Comparison of ENCODE assay signal across 8 cellular contexts in the genomic region with DNA sequence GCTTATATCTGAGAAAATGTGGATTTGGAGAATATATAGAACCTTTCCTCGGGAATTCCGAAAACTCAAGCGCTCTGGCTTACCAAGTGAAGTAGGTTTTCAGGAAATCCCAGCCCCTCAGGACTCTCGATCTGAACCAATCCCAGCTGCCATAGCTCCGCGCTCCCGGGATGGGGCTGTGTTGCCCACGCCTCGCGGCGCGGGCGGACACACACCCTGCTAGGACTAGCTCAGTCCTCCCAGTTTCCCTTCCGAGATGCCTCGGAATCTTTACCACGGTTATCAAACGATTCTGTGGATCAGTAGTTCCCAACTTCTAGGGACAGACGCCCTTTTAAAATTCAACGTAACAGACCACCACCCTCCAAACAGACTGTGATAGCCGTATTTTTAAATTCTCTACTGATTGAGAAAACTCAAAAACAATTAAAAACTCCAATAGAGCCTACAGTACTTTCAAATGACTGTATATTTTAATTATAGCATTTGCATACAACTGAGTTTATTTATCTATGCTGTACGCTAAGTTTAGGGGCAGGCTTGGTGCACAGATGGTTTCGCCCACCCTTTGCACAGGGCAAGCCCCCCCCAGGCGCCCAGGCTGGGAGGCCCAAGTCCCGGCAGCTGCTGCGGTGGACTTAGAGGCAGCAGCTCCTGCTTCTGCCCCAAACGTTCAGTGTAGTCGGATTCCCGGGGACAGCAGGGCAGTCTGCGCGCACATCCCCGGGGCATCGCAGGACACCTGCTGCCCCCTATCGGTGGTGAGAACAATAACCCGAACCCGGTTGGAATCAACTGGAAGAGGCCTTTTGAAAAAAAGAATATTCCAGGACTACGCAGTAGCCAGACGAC. TPM values are rescaled to one million over a fixed set of nuclear protein-coding genes. Genes with fewer than 3 reads are reported as not detected.
DNase-seq lines count a peak whose midpoint lies in the region; ATAC-seq, FAIRE-seq and TF ChIP-seq lines count a peak whose summit lies in the region.

No MANE protein-coding gene starts in this region.

- TF ChIP-seq POLR2A in IMR-90 (IDR thresholded peaks at IDR 0.05; ENCODE audit: low read depth, low read length) = no peak

- peaks cover 24% of the 10 kb centered on the region for H3K4me1 Mint-ChIP-seq in activated naive CD8-positive, alpha-beta T cell treated with anti-CD3 and anti-CD28 coated beads, Interleukin-2, amount 50 U/mL, for 24 hours

- no peak overlapping the region for H2BK120ac ChIP-seq in IMR-90 (ENCODE audit: low read depth, low read length)

- POLR2A ChIA-PET in IMR-90 (lab: Charles Lee; ENCODE audit: unreplicated experiment) = no interaction called here

- BruUV-seq in IMR-90 (replicated peaks; lab: Mats Ljungman, UMichigan) = no TSS peak

- no peaks in the 10 kb centered on the region for H3K79me1 ChIP-seq in IMR-90 (ENCODE audit: low read depth in 1 of 2, low read length in 2 of 2)

- H3K9me1 ChIP-seq in IMR-90 (ENCODE audit: insufficient read depth, low read length) = no peaks in the 10 kb centered on the region

- no peak overlapping the region for H2BK5ac ChIP-seq in IMR-90 (ENCODE audit: low read depth, low read length, poor library complexity, severe bottlenecking)

- H3K4me1 ChIP-seq in IMR-90 (ENCODE audit: control insufficient read depth, insufficient read depth, low read length) (peaks cover 2% of the 10 kb centered on the region; the same call in 1 of the 2 replicates), pancreas (peaks cover 0 to 12% (median 12%) of the 10 kb centered on the region in 3 donors), upper lobe of right lung (peaks cover 6% of the 10 kb centered on the region)

- H4K8ac ChIP-seq in IMR-90 (ENCODE audit: low read depth in 2 of 2, low read length in 2 of 2) = peak overlapping the region in 1 of 2 experiments; percentile 48; a peak in 1 of 4 replicates

- H3K9me3 Mint-ChIP-seq in activated naive CD8-positive, alpha-beta T cell treated with anti-CD3 and anti-CD28 coated beads, Interleukin-2, amount 50 U/mL, for 24 hours = no peaks in the 10 kb centered on the region

- peak overlapping the region; percentile 78 for H3K4me2 ChIP-seq in IMR-90 (ENCODE audit: low read depth, low read length)

- in situ Hi-C loops in IMR-90 (cut with MboI; ENCODE audit: low sequenced_read_pairs) = loop anchor here (5.0 kb wide), 1 partner anchor 157 kb away; no protein-coding TSS in a partner anchor

- dilution Hi-C loops in IMR-90 (cut with HindIII; ENCODE audit: low sequenced_read_pairs, unreplicated experiment) = no loop called here

- peak overlapping the region; percentile 97 for H2AFZ ChIP-seq in IMR-90 (replicated peaks; ENCODE audit: low read length, poor library complexity)

- H3K27ac ChIP-seq in IMR-90 (ENCODE audit: insufficient read depth, low read length) = no peak overlapping the region
- H3K27ac ChIP-seq in SK-N-MC = no peak overlapping the region
- H3K27ac ChIP-seq in pancreas = peak overlapping the region in 2 of 4 donors; percentile 27 to 63
- peak overlapping the region; percentile 49 for H3K27ac ChIP-seq in upper lobe of right lung

- CTCF ChIA-PET in IMR-90 (lab: Yijun Ruan, JAX) = interaction anchor here (0.6 to 5.2 kb wide), 28 partner anchors 8 to 465 kb away, joined by 3 to 56 read pairs (median 4); no protein-coding TSS in a partner anchor

- no peaks in the 10 kb centered on the region for H3K27me3 Mint-ChIP-seq in activated naive CD8-positive, alpha-beta T cell treated with anti-CD3 and anti-CD28 coated beads, Interleukin-2, amount 50 U/mL, for 24 hours

- H3K4me3 Mint-ChIP-seq in activated naive CD8-positive, alpha-beta T cell treated with anti-CD3 and anti-CD28 coated beads, Interleukin-2, amount 50 U/mL, for 24 hours = peak overlapping the region; percentile 76

- H3K14ac ChIP-seq in IMR-90 (replicated peaks; ENCODE audit: low read depth, low read length) = peak overlapping the region; percentile 27; the same call in 1 of the 2 replicates

- no peak overlapping the region for H3K23ac ChIP-seq in IMR-90 (ENCODE audit: low read depth, low read length)

- no peak overlapping the region for H2AK5ac ChIP-seq in IMR-90 (ENCODE audit: low read depth, low read length)

- H4K5ac ChIP-seq in IMR-90 (ENCODE audit: low read depth, low read length) = no peak overlapping the region

- no peak overlapping the region for H3K56ac ChIP-seq in IMR-90 (ENCODE audit: extremely low read depth, insufficient read depth, low read length)

- H4K20me1 ChIP-seq in IMR-90 (ENCODE audit: insufficient read depth, low read length) = no peaks in the 10 kb centered on the region

- peak; percentile 80 for TF ChIP-seq RAD21 in IMR-90 (IDR thresholded peaks at IDR 0.05; ENCODE audit: low read length)

- ATAC-seq in GM21723 (IDR thresholded peaks at IDR 0.05; ENCODE audit: unreplicated experiment) (peak; percentile 63), IMR-90 (ENCODE audit: low read depth) (peak; percentile 83), Right ventricle myocardium superior (ENCODE audit: poor library complexity) (peak; percentile 89), pancreas (peak; percentile 56 to 83 (median 74)), upper lobe of right lung (peak; percentile 86)
- peak; percentile 69 for ATAC-seq in activated naive CD8-positive, alpha-beta T cell treated with anti-CD3 and anti-CD28 coated beads, Interleukin-2, amount 50 U/mL, for 24 hours

- no peaks in the 10 kb centered on the region for H3K9me3 ChIP-seq in IMR-90 (ENCODE audit: control insufficient read depth, insufficient read depth, low read length)
- no peaks in the 10 kb centered on the region for H3K9me3 ChIP-seq in SK-N-MC (ENCODE audit: low read depth, low read length)
- no peaks in the 10 kb centered on the region for H3K9me3 ChIP-seq in pancreas
- no peaks in the 10 kb centered on the region for H3K9me3 ChIP-seq in upper lobe of right lung

- no peak overlapping the region; the same call in 1 of the 2 replicates for H2BK20ac ChIP-seq in IMR-90 (ENCODE audit: low read depth, low read length)

- H3K36me3 ChIP-seq in IMR-90 (ENCODE audit: control insufficient read depth, insufficient read depth, low read length) (no peaks in the 10 kb centered on the region), SK-N-MC (ENCODE audit: insufficient read depth, low read length) (no peaks in the 10 kb centered on the region), pancreas (no peaks in the 10 kb centered on the region), upper lobe of right lung (no peaks in the 10 kb centered on the region)

- peak overlapping the region; percentile 74 for H2AK9ac ChIP-seq in IMR-90 (replicated peaks; ENCODE audit: low read depth, low read length, poor library complexity)

- no peak overlapping the region for H3K18ac ChIP-seq in IMR-90 (ENCODE audit: low read depth, low read length)

- H2BK15ac ChIP-seq in IMR-90 (ENCODE audit: low read depth, low read length) = no peak overlapping the region

- no peak for FAIRE-seq in pancreas (lab: Jason Lieb, UNC)

- peak; percentile 93 for TF ChIP-seq CTCF in IMR-90 (conservative IDR thresholded peaks at IDR 0.05; ENCODE audit: low read depth, low read length)
- TF ChIP-seq CTCF in pancreas (IDR thresholded peaks at IDR 0.05) = peak; percentile 59 to 82 (median 73)
- peak; percentile 82 for TF ChIP-seq CTCF in upper lobe of right lung (IDR thresholded peaks at IDR 0.05)

- H3K4me3 ChIP-seq in IMR-90 (ENCODE audit: insufficient read depth, low read depth, low read length) = peak overlapping the region; percentile 43
- H3K4me3 ChIP-seq in SK-N-MC = peak overlapping the region; percentile 75
- H3K4me3 ChIP-seq in pancreas = peak overlapping the region in 3 of 4 donors; percentile 1 to 82 (median 78)
- H3K4me3 ChIP-seq in upper lobe of right lung = peak overlapping the region; percentile 79

- 2% methylated on average over 19 of the region's 37 CpGs; no CpG with 5 or more reads in 1 of the 2 experiments for WGBS in IMR-90 (ENCODE audit: extremely low coverage in 2 of 2, insufficient read length in 1 of 2), 2 experiments
- WGBS in pancreas, 2 donors = 22 to 26% methylated on average over 37 of the region's 37 CpGs

- intact Hi-C loops in IMR-90 (cut with micrococcal nuclease) = loop anchor here (1.0 to 10.0 kb wide), 4 partner anchors 96 to 305 kb away; no protein-coding TSS in a partner anchor
- intact Hi-C loops in Right ventricle myocardium superior (cut with DNase I) = loop anchor here (5.0 to 10.0 kb wide), 3 partner anchors 93 to 195 kb away; a partner anchor contains a TSS
- intact Hi-C loops in pancreas (cut with DNase I) = no loop called here
- intact Hi-C loops in upper lobe of right lung (cut with DNase I) = no loop called here

- H3K4ac ChIP-seq in IMR-90 (ENCODE audit: low read depth, low read length) = peak overlapping the region; percentile 58; the same call in 1 of the 2 replicates

- H3K36me3 Mint-ChIP-seq in activated naive CD8-positive, alpha-beta T cell treated with anti-CD3 and anti-CD28 coated beads, Interleukin-2, amount 50 U/mL, for 24 hours (ENCODE audit: low read depth) = no peaks in the 10 kb centered on the region

- H3K27ac Mint-ChIP-seq in activated naive CD8-positive, alpha-beta T cell treated with anti-CD3 and anti-CD28 coated beads, Interleukin-2, amount 50 U/mL, for 24 hours = no peak overlapping the region

- DNase-seq in ELF-1 (ENCODE audit: low read depth, low spot score) (peak; percentile 93), IMR-90 (peak; percentile 87), SK-N-MC (ENCODE audit: low read depth, low spot score) (peak; percentile 5), Right ventricle myocardium superior (peak; percentile 79), pancreas (peak; percentile 49 to 80 (median 64)), upper lobe of right lung (peak; percentile 83)
- peak; percentile 69 for DNase-seq in activated naive CD8-positive, alpha-beta T cell treated with anti-CD3 and anti-CD28 coated beads, Interleukin-2, amount 50 U/mL, for 24 hours

- H3K27me3 ChIP-seq in IMR-90 (ENCODE audit: control insufficient read depth, insufficient read depth, low read length) (no peaks in the 10 kb centered on the region), pancreas (no peaks in the 10 kb centered on the region), upper lobe of right lung (no peaks in the 10 kb centered on the region)

- H3K9ac ChIP-seq in IMR-90 (ENCODE audit: low read depth, low read length) (peak overlapping the region; percentile 47; the same call in 1 of the 2 replicates), SK-N-MC (ENCODE audit: insufficient read length) (peak overlapping the region; percentile 41)

- H4K91ac ChIP-seq in IMR-90 (ENCODE audit: insufficient read depth, low read depth, low read length) = 0 out of 2 replicates have a peak overlapping the region, but pooled peaks have one; percentile 10

RNA-seq across cellular contexts. Expression of a gene that starts 52.3 kb away (rescaled TPM):
- not detected in 2 replicates for total RNA-seq in IMR-90 (2012; rRNA removed)
- polyA plus RNA-seq in IMR-90 (2012; rRNA removed) = not detected in 2 replicates
- not detected in 2 replicates for polyA plus RNA-seq in IMR-90 (2012; cell fraction: cytosol; rRNA removed)
- not detected in 2 replicates for polyA plus RNA-seq in IMR-90 (2012; cell fraction: nucleus; rRNA removed; ENCODE audit: low replicate concordance)
- not detected for total RNA-seq in Right ventricle myocardium superior
- total RNA-seq in pancreas = not detected
- not detected for polyA plus RNA-seq in pancreas
- total RNA-seq in upper lobe of right lung = not detected

Comparison
In these comparisons a context has a peak if more than half of its experiments do, and no peak if none do; other contexts are left out.
1. DNase-seq: peak in every context shown above with its lines; median percentile 93 in ELF-1; 87 in IMR-90; 83 in upper lobe of right lung; 79 in Right ventricle myocardium superior; 69 in activated naive CD8-positive, alpha-beta T cell treated with anti-CD3 and anti-CD28 coated beads, Interleukin-2, amount 50 U/mL, for 24 hours; 64 in pancreas; 5 in SK-N-MC.
2. intact Hi-C loops: an anchor here in IMR-90 (1.0 to 10.0 kb wide) and Right ventricle myocardium superior (5.0 to 10.0 kb wide); none called in pancreas and upper lobe of right lung.